Comparison of ENCODE assay signal across 1 cellular context in genomic region chr9:131259916-131260597, GRCh38.
TF ChIP-seq lines count a peak whose summit lies in the region.

No MANE protein-coding gene starts in this region.

TF ChIP-seq in HepG2, 621 proteins besides CTCF, POLR2A, EP300 and RAD21:
- TF ChIP-seq SNAPC4 (CRISPR knock-in tag; IDR thresholded peaks at IDR 0.05): no peak
- no peak for TF ChIP-seq CHD2 (IDR thresholded peaks at IDR 0.05; ENCODE audit: low read depth, low read length)
- no peak for TF ChIP-seq ZNF260 (CRISPR knock-in tag; IDR thresholded peaks at IDR 0.05; ENCODE audit: borderline replicate concordance, low read depth)
- TF ChIP-seq IKZF5 (CRISPR knock-in tag; IDR thresholded peaks at IDR 0.05): no peak
- no peak for TF ChIP-seq ZBTB4 (CRISPR knock-in tag; IDR thresholded peaks at IDR 0.05; ENCODE audit: borderline replicate concordance)
- no peak for TF ChIP-seq GATA4 (IDR thresholded peaks at IDR 0.05; ENCODE audit: borderline replicate concordance, low read depth)
